Comparison of ENCODE assay signal across 8 cellular contexts in the genomic region with DNA sequence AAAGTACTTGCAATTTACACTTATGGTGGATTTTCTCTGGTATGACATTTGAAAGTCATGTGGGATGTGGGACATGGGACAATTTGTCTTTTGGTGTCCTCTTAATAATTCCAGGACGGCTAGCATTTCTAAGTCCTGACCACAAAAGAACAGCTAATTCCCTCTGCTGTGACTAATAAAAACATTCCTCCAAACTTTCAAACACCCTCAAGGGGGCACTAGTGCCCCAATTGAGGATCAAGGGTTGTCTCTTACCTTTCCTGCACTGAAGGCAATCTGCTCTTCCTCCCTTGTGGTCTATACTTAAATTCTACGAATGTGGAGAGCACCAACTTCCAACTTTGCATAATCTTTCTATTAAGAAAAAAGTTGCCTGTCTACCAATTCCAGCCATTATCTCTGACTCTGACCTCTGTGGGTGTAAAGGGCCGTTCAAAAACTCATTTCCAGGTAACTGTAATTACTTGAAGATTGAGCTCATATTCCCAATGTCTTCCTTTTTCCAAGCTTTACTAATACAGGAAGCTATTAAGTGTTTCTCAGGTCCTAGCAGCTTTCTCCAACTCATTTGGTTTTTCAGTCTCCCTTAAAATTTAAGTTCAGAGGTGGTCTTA.
A peak's percentile ranks its signal among the peaks of the same experiment; 100 is the strongest.
DNase-seq lines count a peak whose midpoint lies in the region; ATAC-seq and TF ChIP-seq lines count a peak whose summit lies in the region.

No MANE protein-coding gene starts in this region.

- in situ Hi-C loops in gastrocnemius medialis (cut with MboI; ENCODE audit: low sequenced_read_pairs in 4 of 4): loop anchor here in 1 of 4 donors (5.0 kb wide), 1 partner anchor 45 kb away; no protein-coding TSS in a partner anchor

- ATAC-seq in GM18511 (IDR thresholded peaks at IDR 0.05; ENCODE audit: unreplicated experiment) (peak; percentile 78), HG03025 (IDR thresholded peaks at IDR 0.05; ENCODE audit: low FRiP score, unreplicated experiment) (peak; percentile 79), gastrocnemius medialis (peak; percentile 68 to 74)

- no peak overlapping the region for H3K27ac ChIP-seq in gastrocnemius medialis

- peak; percentile 76 for TF ChIP-seq CTCF in AG09309 (IDR thresholded peaks at IDR 0.05; ENCODE audit: control insufficient read depth, insufficient read depth, low read depth, low read length, missing control alignments)
- peak in 2 of 5 experiments; percentile 37 to 43 for TF ChIP-seq CTCF in gastrocnemius medialis (IDR thresholded peaks at IDR 0.05 in 4 of 5, conservative IDR thresholded peaks at IDR 0.05 in 1 of 5)

- intact Hi-C loops in gastrocnemius medialis (cut with DNase I; ENCODE audit: low total_unique reads): loop anchor here (5.0 kb wide), 2 partner anchors 50 to 325 kb away; no protein-coding TSS in a partner anchor

- TF ChIP-seq POLR2A in gastrocnemius medialis (IDR thresholded peaks at IDR 0.05): no peak

- H3K4me3 ChIP-seq in AG09309 (ENCODE audit: control insufficient read depth, low read depth, low read length) (no peak overlapping the region), gastrocnemius medialis (no peak overlapping the region)

- no peaks in the 10 kb centered on the region for H3K27me3 ChIP-seq in gastrocnemius medialis

- no peaks in the 10 kb centered on the region for H3K36me3 ChIP-seq in gastrocnemius medialis

- no peaks in the 10 kb centered on the region for H3K4me1 ChIP-seq in gastrocnemius medialis

- DNase-seq in AG09309 (ENCODE audit: low read depth) (peak; percentile 68), NCI-H82 treated with DMSO at 0.1 percent for 48 hours (lab: John Stamatoyannopoulos, UW; ENCODE audit: unreplicated experiment) (peak; percentile 79), foreskin melanocyte (peak; percentile 64), gastrocnemius medialis (no peak), NCI-H2227 (lab: John Stamatoyannopoulos, UW; ENCODE audit: unreplicated experiment) (no peak)
- peak; percentile 48 to 62 for DNase-seq in activated T-cell treated with anti-CD3 and anti-CD28 coated beads, Interleukin-2, amount 50 U/mL, for 48 hours

- no peaks in the 10 kb centered on the region for H3K9me3 ChIP-seq in gastrocnemius medialis

Comparison
In these comparisons a context has a peak if more than half of its experiments do, and no peak if none do; other contexts are left out.
1. DNase-seq: peak in AG09309 (single experiment), NCI-H82 treated with DMSO at 0.1 percent for 48 hours (single experiment), activated T-cell treated with anti-CD3 and anti-CD28 coated beads, Interleukin-2, amount 50 U/mL, for 48 hours (2 of 2) and foreskin melanocyte (single experiment); none in gastrocnemius medialis (0 of 2) and NCI-H2227 (single experiment).
2. Peak in every context shown above with its lines, with median percentiles within 50 percentile points of each other: ATAC-seq.